Comparison of ENCODE assay signal across 26 cellular contexts in genomic region chr5:128091579-128091978, GRCh38.
"Had no signal": no experiment of that assay in that cellular context is flagged by ENCODE, and none has a peak within 500 bp of the region (broad histone marks: within the 10 kb centered on the region; RNA-seq: fewer than 3 reads in every experiment).

No MANE protein-coding gene starts in this region.

- H3K4me3 ChIP-seq: pancreas, prostate gland, right lobe of liver, sigmoid colon, stomach, thoracic aorta, thyroid gland, tibial nerve, upper lobe of left lung, vagina had no signal

- H3K27ac ChIP-seq: neutrophil, pancreas, prostate gland, right lobe of liver, thoracic aorta, thyroid gland, tibial nerve, upper lobe of left lung, vagina had no signal

- H3K36me3 ChIP-seq: neutrophil, pancreas, prostate gland, right lobe of liver, sigmoid colon, thoracic aorta, thyroid gland, tibial nerve, upper lobe of left lung, vagina had no signal

- DNase-seq: naive thymus-derived CD8-positive, alpha-beta T cell; nephron progenitor cell; nucleus accumbens; pancreas; right cardiac atrium; right lobe of liver; sigmoid colon; small intestine; stimulated activated CD4-positive, alpha-beta T cell treated with anti-CD3 and anti-CD28 coated beads, Interleukin-15, amount 100 ng/mL, for 24 hours; stimulated activated CD4-positive, alpha-beta T cell treated with anti-CD3 and anti-CD28 coated beads, Interleukin-2, amount 100 ng/mL, for 24 hours; stimulated activated CD4-positive, alpha-beta T cell treated with anti-CD3 and anti-CD28 coated beads, Interleukin-2, amount 100 ng/mL, for 48 hours; stimulated activated CD4-positive, alpha-beta T cell treated with anti-CD3 and anti-CD28 coated beads, Interleukin-4, amount 100 ng/mL, for 24 hours; stimulated activated naive B cell treated with anti-CD40 and anti-IgM and Interleukin-4, amounts not matched to agents 10 μg/mL and 1 μg/mL and 100 μg/mL, for 72 hours; stimulated activated naive CD4-positive, alpha-beta T cell treated with Interleukin-2 at 50 U/mL for 16 hours; stomach; thyroid gland; trophoblast cell; upper lobe of left lung had no signal

- H3K27me3 ChIP-seq: neutrophil, pancreas, right lobe of liver, sigmoid colon, stomach, thyroid gland, tibial nerve, upper lobe of left lung, vagina had no signal

- H3K9me3 ChIP-seq: pancreas, prostate gland, right lobe of liver, thyroid gland, vagina had no signal

- FAIRE-seq: pancreas, small intestine, urothelium cell line had no signal

- H3K4me1 ChIP-seq: prostate gland, right lobe of liver, thyroid gland, vagina had no signal

- ATAC-seq: naive thymus-derived CD8-positive, alpha-beta T cell; natural killer cell treated with Interleukin-12 subunit alpha and Interleukin-12 subunit beta and Interleukin-15 and Interleukin-18, amount 100 ng/mL, for 72 hours; pancreas; right cardiac atrium; right lobe of liver; stimulated activated effector memory CD8-positive, alpha-beta T cell treated with anti-CD3 and anti-CD28 coated beads, Interleukin-12 subunit alpha, Interleukin-12 subunit beta, amount 100 ng/mL, for 72 hours; stimulated activated naive B cell treated with anti-CD40 and anti-IgM and Interleukin-4, amounts not matched to agents 10 μg/mL and 1 μg/mL and 100 μg/mL, for 72 hours had no signal
